ENCODE assay signal across 27 cellular contexts in genomic region chr9:108083160-108083559, GRCh38.
DNase-seq lines count a peak whose midpoint lies in the region; ATAC-seq lines count a peak whose summit lies in the region.
"Had no signal": no experiment of that assay in that cellular context is flagged by ENCODE, and none has a peak within 500 bp of the region (broad histone marks: within the 10 kb centered on the region; RNA-seq: fewer than 3 reads in every experiment).

No MANE protein-coding gene starts in this region.

- H3K27ac Mint-ChIP-seq in immature natural killer cell, result no peak overlapping the region
- H3K27ac Mint-ChIP-seq: activated naive CD8-positive, alpha-beta T cell treated with anti-CD3 and anti-CD28 coated beads, Interleukin-2, amount 10 ng/mL, durations not matched to agents 7 days and 5 days; activated T-helper 2 cell treated with anti-CD3 and anti-CD28 coated beads, Interferon-gamma antibody, Interleukin-2, Interleukin-4, amounts not matched to agents 10 μg/mL and 5 μg/mL and 100 μg/mL, durations not matched to agents 14 hours and 24 hours and 36 hours; natural killer cell had no signal

- H3K4me3 Mint-ChIP-seq in immature natural killer cell, result no peak overlapping the region
- H3K4me3 Mint-ChIP-seq: activated naive CD8-positive, alpha-beta T cell treated with anti-CD3 and anti-CD28 coated beads, Interleukin-2, amount 10 ng/mL, durations not matched to agents 7 days and 5 days; natural killer cell; stimulated activated naive CD8-positive, alpha-beta T cell treated with anti-CD3 and anti-CD28 coated beads, Interleukin-15, amount 100 ng/mL, for 72 hours had no signal

- H3K9me3 ChIP-seq in right cardiac atrium (ENCODE audit: control insufficient read depth, low read length), result no peaks in the 10 kb centered on the region
- H3K9me3 ChIP-seq: heart left ventricle, pancreas, right atrium auricular region, tibial nerve had no signal

- no peaks in the 10 kb centered on the region for H3K4me1 ChIP-seq in right cardiac atrium (ENCODE audit: control insufficient read depth, insufficient read depth, low read length)
- H3K4me1 ChIP-seq: pancreas, right atrium auricular region had no signal

- peaks cover 3 to 23% (median 8%) of the 10 kb centered on the region in 6 donors for H3K9me3 Mint-ChIP-seq in immature natural killer cell

- 91% methylated on average over 6 of the region's 6 CpGs for WGBS in right cardiac atrium

- no peaks in the 10 kb centered on the region for H3K4me1 Mint-ChIP-seq in immature natural killer cell
- H3K4me1 Mint-ChIP-seq: activated naive CD8-positive, alpha-beta T cell treated with anti-CD3 and anti-CD28 coated beads, Interleukin-2, amount 10 ng/mL, durations not matched to agents 7 days and 5 days; natural killer cell; stimulated activated naive CD8-positive, alpha-beta T cell treated with anti-CD3 and anti-CD28 coated beads, Interleukin-15, amount 100 ng/mL, for 72 hours had no signal

- no peak for ATAC-seq in GM21528 (IDR thresholded peaks at IDR 0.05; ENCODE audit: low FRiP score, unreplicated experiment)
- no peak for ATAC-seq in right cardiac atrium
- ATAC-seq: heart left ventricle; left colon; natural killer cell; pancreas; stimulated activated naive CD8-positive, alpha-beta T cell treated with anti-CD3 and anti-CD28 coated beads, Interleukin-15, amount 100 ng/mL, for 72 hours had no signal

- no peaks in the 10 kb centered on the region for H3K36me3 Mint-ChIP-seq in immature natural killer cell
- H3K36me3 Mint-ChIP-seq: activated naive CD8-positive, alpha-beta T cell treated with anti-CD3 and anti-CD28 coated beads, Interleukin-2, amount 10 ng/mL, durations not matched to agents 7 days and 5 days; natural killer cell had no signal

- no peak overlapping the region for H3K4me3 ChIP-seq in right cardiac atrium (ENCODE audit: low read length)
- H3K4me3 ChIP-seq: heart left ventricle, pancreas, right atrium auricular region, SK-N-MC, tibial nerve had no signal

- H3K27ac ChIP-seq in right cardiac atrium (ENCODE audit: low read length), result no peak overlapping the region
- H3K27ac ChIP-seq: epithelial cell of prostate, heart left ventricle, pancreas, right atrium auricular region, SK-N-MC, tibial nerve, VCaP had no signal

- DNase-seq in NCI-H510A treated with DMSO at 0.1 percent for 48 hours (lab: John Stamatoyannopoulos, UW) (peak; percentile 12), NCI-H510A (lab: John Stamatoyannopoulos, UW) (no peak), NCI-H187 treated with DMSO at 0.1 percent for 48 hours (lab: John Stamatoyannopoulos, UW) (peak; percentile 15), NCI-H748 (lab: John Stamatoyannopoulos, UW; ENCODE audit: unreplicated experiment) (peak; percentile 90), SIG-M5 treated with dmso at 0.1 percent for 504 hours (lab: John Stamatoyannopoulos, UW; ENCODE audit: unreplicated experiment) (no peak), immature natural killer cell (no peak), right cardiac atrium (no peak)
- DNase-seq: activated CD4-positive, alpha-beta T cell treated with anti-CD3 and anti-CD28 coated beads, Interleukin-2, amount 50 U/mL, for 4 hours; activated CD8-positive, alpha-beta memory T cell treated with anti-CD3 and anti-CD28 coated beads, Interleukin-2, amount 50 U/mL, for 48 hours; activated naive CD8-positive, alpha-beta T cell treated with anti-CD3 and anti-CD28 coated beads, Interleukin-2, amount 10 ng/mL, durations not matched to agents 7 days and 5 days; AML-193; cerebellar nuclear complex; heart left ventricle; Kasumi-1; left colon; midbrain; natural killer cell; NK-92 treated with Interleukin-12 subunit alpha and Interleukin-12 subunit beta, amount 100 ng/mL, for 24 hours; pancreas; stimulated activated naive CD8-positive, alpha-beta T cell treated with anti-CD3 and anti-CD28 coated beads, Interleukin-15, amount 100 ng/mL, for 72 hours had no signal

- H3K27me3 ChIP-seq in right cardiac atrium (ENCODE audit: control insufficient read depth, insufficient read depth), result no peaks in the 10 kb centered on the region
- H3K27me3 ChIP-seq: heart left ventricle, pancreas, tibial nerve had no signal

- H3K27me3 Mint-ChIP-seq in immature natural killer cell (ENCODE audit: low read depth in 3 of 3), result peaks cover 0 to 2% (median 2%) of the 10 kb centered on the region in 3 donors
- H3K27me3 Mint-ChIP-seq: activated naive CD8-positive, alpha-beta T cell treated with anti-CD3 and anti-CD28 coated beads, Interleukin-2, amount 10 ng/mL, durations not matched to agents 7 days and 5 days; stimulated activated naive CD8-positive, alpha-beta T cell treated with anti-CD3 and anti-CD28 coated beads, Interleukin-15, amount 100 ng/mL, for 72 hours had no signal

- intact Hi-C loops in right cardiac atrium (cut with DNase I), result no loop called here

Comparison
In these comparisons a context has a peak if more than half of its experiments do, and no peak if none do; other contexts are left out.
1. DNase-seq: peak in NCI-H510A treated with DMSO at 0.1 percent for 48 hours (single experiment), NCI-H187 treated with DMSO at 0.1 percent for 48 hours (single experiment) and NCI-H748 (single experiment); none in NCI-H510A (single experiment), SIG-M5 treated with dmso at 0.1 percent for 504 hours (single experiment), immature natural killer cell (0 of 3) and right cardiac atrium (0 of 3).